In the genomic region with DNA sequence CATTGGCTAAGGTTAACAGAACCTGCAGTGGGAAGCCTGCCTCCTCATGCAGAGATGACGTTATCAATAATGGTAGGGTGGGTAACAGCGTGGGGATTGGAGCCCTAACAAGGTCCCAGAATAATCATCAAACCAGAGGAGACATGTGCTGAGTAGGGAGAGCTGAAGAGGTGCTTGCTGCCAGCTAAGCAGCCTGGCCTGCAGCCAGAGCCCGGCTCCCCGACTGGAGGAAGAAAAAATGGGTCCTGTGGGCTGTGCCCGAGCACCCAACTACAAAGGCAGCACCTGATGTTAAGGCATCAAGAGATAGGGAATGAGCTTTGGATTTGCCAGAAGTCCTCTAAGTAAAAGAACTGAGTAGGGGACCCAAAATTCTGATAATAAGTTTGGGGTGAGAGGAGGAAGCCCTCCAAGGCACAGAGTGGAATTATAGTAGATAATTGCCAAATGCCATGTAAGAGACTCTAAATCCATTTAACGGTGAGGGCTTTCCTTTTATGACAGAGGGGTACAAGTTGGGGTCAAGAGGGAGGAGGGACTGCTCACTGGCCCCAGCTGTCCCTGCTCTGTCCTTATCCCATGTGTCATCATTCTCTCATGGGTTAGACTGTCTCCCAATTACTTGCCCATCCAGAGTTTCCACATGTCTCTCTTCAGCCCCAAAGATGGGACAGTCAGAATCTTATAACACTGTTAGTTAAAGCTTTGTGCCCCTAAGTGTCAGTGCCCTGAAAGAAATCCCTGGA, we compare ENCODE assay signal across 26 cellular contexts.
DNase-seq lines count a peak whose midpoint lies in the region; TF ChIP-seq lines count a peak whose summit lies in the region.
"Had no signal": no experiment of that assay in that cellular context is flagged by ENCODE, and none has a peak within 500 bp of the region (broad histone marks: within the 10 kb centered on the region; RNA-seq: fewer than 3 reads in every experiment).

No MANE protein-coding gene starts in this region.

- H3K9me3 ChIP-seq in MG63: no peaks in the 10 kb centered on the region
- H3K9me3 ChIP-seq: BLaER1 treated with 17β-estradiol and CSF1 and Interleukin-3, amounts not matched to agents 10 nM and 100 nM; left ventricle myocardium inferior; mucosa of descending colon had no signal

- no peak overlapping the region for H3K4me3 Mint-ChIP-seq in brain
- H3K4me3 Mint-ChIP-seq in neural crest cell: no peak overlapping the region
- H3K4me3 Mint-ChIP-seq: activated CD8-positive, alpha-beta T cell treated with anti-CD3 and anti-CD28 coated beads for 36 hours; activated naive CD8-positive, alpha-beta T cell treated with anti-CD3 and anti-CD28 coated beads, Interleukin-2, amount 10 ng/mL, durations not matched to agents 7 days and 5 days; IgD-negative memory B cell had no signal

- H3K9me3 Mint-ChIP-seq in brain (no peaks in the 10 kb centered on the region), neural crest cell (no peaks in the 10 kb centered on the region)
- H3K9me3 Mint-ChIP-seq: activated CD8-positive, alpha-beta T cell treated with anti-CD3 and anti-CD28 coated beads for 36 hours; activated naive CD8-positive, alpha-beta T cell treated with anti-CD3 and anti-CD28 coated beads, Interleukin-2, amount 10 ng/mL, durations not matched to agents 7 days and 5 days; IgD-negative memory B cell had no signal

- no peaks in the 10 kb centered on the region for H3K27me3 ChIP-seq in MG63
- H3K27me3 ChIP-seq: BLaER1 treated with 17β-estradiol and CSF1 and Interleukin-3, amounts not matched to agents 10 nM and 100 nM had no signal

- H3K27me3 Mint-ChIP-seq in brain (peaks cover 5% of the 10 kb centered on the region), neural crest cell (ENCODE audit: low read depth) (no peaks in the 10 kb centered on the region)
- H3K27me3 Mint-ChIP-seq: progenitor cell of endocrine pancreas had no signal

- peaks cover 38% of the 10 kb centered on the region for H3K36me3 Mint-ChIP-seq in brain
- peaks cover 15% of the 10 kb centered on the region for H3K36me3 Mint-ChIP-seq in neural crest cell (ENCODE audit: low read depth)
- H3K36me3 Mint-ChIP-seq: activated naive CD8-positive, alpha-beta T cell treated with anti-CD3 and anti-CD28 coated beads, Interleukin-2, amount 10 ng/mL, durations not matched to agents 7 days and 5 days; IgD-negative memory B cell had no signal

- H3K4me1 Mint-ChIP-seq in brain: peaks cover 63% of the 10 kb centered on the region
- peaks cover 4% of the 10 kb centered on the region for H3K4me1 Mint-ChIP-seq in neural crest cell
- H3K4me1 Mint-ChIP-seq: activated naive CD8-positive, alpha-beta T cell treated with anti-CD3 and anti-CD28 coated beads, Interleukin-2, amount 10 ng/mL, durations not matched to agents 7 days and 5 days; IgD-negative memory B cell had no signal

- TF ChIP-seq CTCF in brain (conservative IDR thresholded peaks at IDR 0.05) (no peak), neural crest cell (conservative IDR thresholded peaks at IDR 0.05) (no peak)

- H3K36me3 ChIP-seq in MG63: peaks cover 24% of the 10 kb centered on the region
- H3K36me3 ChIP-seq: BLaER1 treated with 17β-estradiol and CSF1 and Interleukin-3, amounts not matched to agents 10 nM and 100 nM; left ventricle myocardium inferior had no signal

- H3K27ac Mint-ChIP-seq in brain (peak overlapping the region; percentile 33 to 82 (median 79)), neural crest cell (ENCODE audit: unreplicated experiment) (peak overlapping the region; percentile 21)
- H3K27ac Mint-ChIP-seq: activated CD8-positive, alpha-beta T cell treated with anti-CD3 and anti-CD28 coated beads for 36 hours; activated naive CD8-positive, alpha-beta T cell treated with anti-CD3 and anti-CD28 coated beads, Interleukin-2, amount 10 ng/mL, durations not matched to agents 7 days and 5 days; IgD-negative memory B cell; progenitor cell of endocrine pancreas had no signal

- DNase-seq in Ammon's horn (ENCODE audit: low spot score) (peak; percentile 16), NCI-H524 (lab: John Stamatoyannopoulos, UW) (peak; percentile 37 to 49), neural crest cell (ENCODE audit: low read depth, low spot score) (no peak), epidermal melanocyte (ENCODE audit: insufficient read length, low spot score) (no peak), MG63 (no peak), iPS-NIHi7 (ENCODE audit: extremely low spot score) (no peak), NOMO-1 (lab: John Stamatoyannopoulos, UW; ENCODE audit: unreplicated experiment in 2 of 2) (no peak)
- DNase-seq: ACHN; activated CD4-positive, alpha-beta T cell treated with anti-CD3 and anti-CD28 coated beads for 1 hour; activated effector memory CD4-positive, alpha-beta T cell treated with Interleukin-2 at 50 U/mL for 16 hours; activated naive CD8-positive, alpha-beta T cell treated with anti-CD3 and anti-CD28 coated beads, Interleukin-2, amount 10 ng/mL, durations not matched to agents 7 days and 5 days; cerebellar nuclear complex; DND-41; effector CD8-positive, alpha-beta T cell; HCEC 1CT; hippocampal formation; left ventricle myocardium inferior; mucosa of descending colon; NCI-H1105; NCI-H1930; NCI-H226 had no signal

- no peak overlapping the region for H3K4me3 ChIP-seq in MG63
- H3K4me3 ChIP-seq: BLaER1 treated with 17β-estradiol and CSF1 and Interleukin-3, amounts not matched to agents 10 nM and 100 nM; left ventricle myocardium inferior; mucosa of descending colon had no signal

Comparison
In these comparisons a context has a peak if more than half of its experiments do, and no peak if none do; other contexts are left out.
1. DNase-seq: peak in Ammon's horn (single experiment) and NCI-H524 (2 of 2); none in neural crest cell (single experiment), epidermal melanocyte (single experiment), MG63 (single experiment), iPS-NIHi7 (single experiment) and NOMO-1 (0 of 2).